ENCODE assay signal across 8 cellular contexts in the genomic region with DNA sequence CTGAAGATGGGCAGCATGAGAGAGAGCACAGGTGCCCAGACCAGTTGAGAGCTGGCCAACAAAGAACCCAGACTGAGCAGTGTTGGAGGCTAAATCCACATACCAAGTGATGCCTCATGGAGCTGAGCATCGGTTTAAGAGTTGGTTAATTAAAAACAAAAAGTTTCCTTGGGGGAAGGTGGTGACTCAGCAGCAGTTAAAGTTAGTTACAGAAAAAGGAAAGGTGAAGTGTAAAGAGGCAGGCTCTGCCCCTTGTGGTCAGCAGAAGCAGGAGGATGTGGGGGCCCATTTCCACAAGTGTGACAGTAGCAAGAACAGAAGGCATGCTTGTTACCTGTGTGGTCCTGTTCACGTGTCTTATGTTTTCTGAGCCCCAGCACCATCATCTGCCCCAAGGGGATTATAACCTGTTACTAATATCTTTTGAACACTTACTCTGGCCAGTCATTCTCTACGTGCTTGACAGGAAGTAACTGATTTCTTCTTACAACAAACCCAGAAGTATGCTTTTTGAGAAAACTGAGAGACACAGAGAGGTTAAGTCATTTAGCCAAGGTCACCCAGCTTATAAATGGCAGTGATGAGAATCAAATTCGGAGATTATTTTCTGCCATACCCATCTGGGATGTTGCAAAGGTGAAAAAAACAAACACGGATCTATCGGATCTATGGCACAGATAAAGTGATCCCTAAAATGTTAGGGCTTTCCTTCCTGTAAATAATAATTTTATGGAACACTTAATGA.
DNase-seq lines count a peak whose midpoint lies in the region; ATAC-seq and TF ChIP-seq lines count a peak whose summit lies in the region.

No MANE protein-coding gene starts in this region.

- peak; percentile 47 to 48 for TF ChIP-seq CTCF in GM23338 (conservative IDR thresholded peaks at IDR 0.05; ENCODE audit: low read depth in 2 of 2)

- H3K4me1 Mint-ChIP-seq in GM23338: peaks cover 3% of the 10 kb centered on the region; the same call in 2 of the 3 replicates

- H3K9ac ChIP-seq in mesendoderm (ENCODE audit: low read length): no peak overlapping the region

- H2BK120ac ChIP-seq in mesendoderm (ENCODE audit: low read depth, low read length): no peak overlapping the region

- no peaks in the 10 kb centered on the region for H3K9me3 Mint-ChIP-seq in GM23338

- H2BK15ac ChIP-seq in mesendoderm (replicated peaks; ENCODE audit: low read depth): no peak overlapping the region

- H4K5ac ChIP-seq in mesendoderm (ENCODE audit: low read length): no peak overlapping the region

- H3K4me3 Mint-ChIP-seq in GM23338: no peak overlapping the region

- H3K4me2 ChIP-seq in GM23338: no peak overlapping the region
- H3K4me2 ChIP-seq in mesendoderm (ENCODE audit: low read length): no peak overlapping the region

- H3K27me3 ChIP-seq in GM23338 (ENCODE audit: insufficient read depth): peaks cover 18% of the 10 kb centered on the region
- no peaks in the 10 kb centered on the region for H3K27me3 ChIP-seq in mesendoderm (ENCODE audit: insufficient read depth, low read length, poor library complexity)
- no peaks in the 10 kb centered on the region for H3K27me3 ChIP-seq in SJCRH30

- H4K8ac ChIP-seq in mesendoderm (ENCODE audit: low read depth, low read length): no peak overlapping the region

- H3K79me2 ChIP-seq in GM23338 (replicated peaks; ENCODE audit: insufficient read depth) (no peaks in the 10 kb centered on the region), mesendoderm (ENCODE audit: control insufficient read depth, insufficient read depth, low read length) (no peaks in the 10 kb centered on the region)

- no peaks in the 10 kb centered on the region for H4K20me1 ChIP-seq in GM23338 (replicated peaks; ENCODE audit: insufficient read depth)

- H3K36me3 ChIP-seq in GM23338 (ENCODE audit: insufficient read depth) (no peaks in the 10 kb centered on the region), mesendoderm (ENCODE audit: control insufficient read depth, insufficient read depth, low read length) (no peaks in the 10 kb centered on the region), SJCRH30 (no peaks in the 10 kb centered on the region)

- 0 out of 2 replicates have a peak, but pooled peaks cover 6% of the 10 kb centered on the region for H3K4me1 ChIP-seq in GM23338 (ENCODE audit: insufficient read depth)
- H3K4me1 ChIP-seq in mesendoderm (ENCODE audit: control insufficient read depth, low read depth, low read length): no peaks in the 10 kb centered on the region
- H3K4me1 ChIP-seq in SJCRH30: peaks cover 3% of the 10 kb centered on the region; the same call in 1 of the 2 replicates

- H3K79me1 ChIP-seq in mesendoderm (ENCODE audit: low read length): no peaks in the 10 kb centered on the region

- DNase-seq in GM23338 (ENCODE audit: low spot score) (peak; percentile 55), LHCN-M2 (ENCODE audit: low read depth) (peak; percentile 10), mesendoderm (peak; percentile 56), SHP77 (lab: John Stamatoyannopoulos, UW) (no peak), mucosa of gallbladder (ENCODE audit: low spot score) (no peak), SJCRH30 (no peak), RKO (ENCODE audit: low spot score) (no peak)

- no peak overlapping the region for H3K4me3 ChIP-seq in GM23338
- no peak overlapping the region for H3K4me3 ChIP-seq in mesendoderm (ENCODE audit: low read length)
- H3K4me3 ChIP-seq in SJCRH30: no peak overlapping the region

- H3F3A ChIP-seq in GM23338 (replicated peaks; ENCODE audit: low read depth): no peaks in the 10 kb centered on the region

- H3K9me2 ChIP-seq in GM23338 (ENCODE audit: insufficient read depth): no peaks in the 10 kb centered on the region; the same call in 1 of the 2 replicates

- no peaks in the 10 kb centered on the region for H3K36me3 Mint-ChIP-seq in GM23338 (ENCODE audit: low read depth)

- no peak overlapping the region for H2AK5ac ChIP-seq in mesendoderm (ENCODE audit: low read length)

- H2BK5ac ChIP-seq in mesendoderm (ENCODE audit: low read length): no peak overlapping the region

- no peaks in the 10 kb centered on the region for H3K9me3 ChIP-seq in SJCRH30 (replicated peaks)

- no peak overlapping the region for H2AFZ ChIP-seq in GM23338

- H3K23ac ChIP-seq in mesendoderm (ENCODE audit: low read length): no peak overlapping the region

- no peak overlapping the region for H3K18ac ChIP-seq in mesendoderm (ENCODE audit: low read length)

- H3K4ac ChIP-seq in mesendoderm (ENCODE audit: low read depth, low read length): no peak overlapping the region

- ATAC-seq in GM18508 (IDR thresholded peaks at IDR 0.05; ENCODE audit: insufficient read depth, unreplicated experiment): peak; percentile 85
- ATAC-seq in GM23338: peak; percentile 87

- H3K27ac ChIP-seq in GM23338 (ENCODE audit: low read depth) (no peak overlapping the region), mesendoderm (ENCODE audit: low read depth, low read length) (no peak overlapping the region), SJCRH30 (no peak overlapping the region)

- H3K27ac Mint-ChIP-seq in GM23338: no peak overlapping the region

- H3K56ac ChIP-seq in mesendoderm (ENCODE audit: low read length): no peak overlapping the region

- H3K27me3 Mint-ChIP-seq in GM23338 (ENCODE audit: insufficient read depth, low read depth, poor library complexity): peaks cover 25% of the 10 kb centered on the region

- no CpG with 5 or more reads among the region's 6 CpGs for WGBS in mesendoderm (ENCODE audit: extremely low coverage, insufficient coverage, low lambda C conversion rate)

TF ChIP-seq in GM23338, 12 proteins besides CTCF, POLR2A, EP300 and RAD21 (continues in another document):
- TF ChIP-seq ETS1 (IDR thresholded peaks at IDR 0.05) (no peak), EZH2phosphoT487 (IDR thresholded peaks at IDR 0.05; ENCODE audit: unreplicated experiment) (no peak), EZH2 (IDR thresholded peaks at IDR 0.05; ENCODE audit: low read depth, unreplicated experiment) (no peak), STAT1 (IDR thresholded peaks at IDR 0.05; ENCODE audit: unreplicated experiment) (no peak), ZNF114 (CRISPR knock-in tag; IDR thresholded peaks at IDR 0.05) (no peak), NANOG (IDR thresholded peaks at IDR 0.05; ENCODE audit: borderline replicate concordance) (no peak), ZNF331 (CRISPR knock-in tag; IDR thresholded peaks at IDR 0.05; ENCODE audit: low read depth) (no peak), CREB1 (CRISPR knock-in tag; IDR thresholded peaks at IDR 0.05; ENCODE audit: low read depth) (no peak)
- TF ChIP-seq, protein P1, sequence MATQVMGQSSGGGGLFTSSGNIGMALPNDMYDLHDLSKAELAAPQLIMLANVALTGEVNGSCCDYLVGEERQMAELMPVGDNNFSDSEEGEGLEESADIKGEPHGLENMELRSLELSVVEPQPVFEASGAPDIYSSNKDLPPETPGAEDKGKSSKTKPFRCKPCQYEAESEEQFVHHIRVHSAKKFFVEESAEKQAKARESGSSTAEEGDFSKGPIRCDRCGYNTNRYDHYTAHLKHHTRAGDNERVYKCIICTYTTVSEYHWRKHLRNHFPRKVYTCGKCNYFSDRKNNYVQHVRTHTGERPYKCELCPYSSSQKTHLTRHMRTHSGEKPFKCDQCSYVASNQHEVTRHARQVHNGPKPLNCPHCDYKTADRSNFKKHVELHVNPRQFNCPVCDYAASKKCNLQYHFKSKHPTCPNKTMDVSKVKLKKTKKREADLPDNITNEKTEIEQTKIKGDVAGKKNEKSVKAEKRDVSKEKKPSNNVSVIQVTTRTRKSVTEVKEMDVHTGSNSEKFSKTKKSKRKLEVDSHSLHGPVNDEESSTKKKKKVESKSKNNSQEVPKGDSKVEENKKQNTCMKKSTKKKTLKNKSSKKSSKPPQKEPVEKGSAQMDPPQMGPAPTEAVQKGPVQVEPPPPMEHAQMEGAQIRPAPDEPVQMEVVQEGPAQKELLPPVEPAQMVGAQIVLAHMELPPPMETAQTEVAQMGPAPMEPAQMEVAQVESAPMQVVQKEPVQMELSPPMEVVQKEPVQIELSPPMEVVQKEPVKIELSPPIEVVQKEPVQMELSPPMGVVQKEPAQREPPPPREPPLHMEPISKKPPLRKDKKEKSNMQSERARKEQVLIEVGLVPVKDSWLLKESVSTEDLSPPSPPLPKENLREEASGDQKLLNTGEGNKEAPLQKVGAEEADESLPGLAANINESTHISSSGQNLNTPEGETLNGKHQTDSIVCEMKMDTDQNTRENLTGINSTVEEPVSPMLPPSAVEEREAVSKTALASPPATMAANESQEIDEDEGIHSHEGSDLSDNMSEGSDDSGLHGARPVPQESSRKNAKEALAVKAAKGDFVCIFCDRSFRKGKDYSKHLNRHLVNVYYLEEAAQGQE (IDR thresholded peaks at IDR 0.05; ENCODE audit: unreplicated experiment): no peak

Comparison
In these comparisons a context has a peak if more than half of its experiments do, and no peak if none do; other contexts are left out.
1. DNase-seq: peak in GM23338 (single experiment), LHCN-M2 (single experiment) and mesendoderm (single experiment); none in SHP77 (0 of 2), mucosa of gallbladder (single experiment), SJCRH30 (0 of 2) and RKO (single experiment).